ENCODE assay signal across 1 cellular context in the genomic region with DNA sequence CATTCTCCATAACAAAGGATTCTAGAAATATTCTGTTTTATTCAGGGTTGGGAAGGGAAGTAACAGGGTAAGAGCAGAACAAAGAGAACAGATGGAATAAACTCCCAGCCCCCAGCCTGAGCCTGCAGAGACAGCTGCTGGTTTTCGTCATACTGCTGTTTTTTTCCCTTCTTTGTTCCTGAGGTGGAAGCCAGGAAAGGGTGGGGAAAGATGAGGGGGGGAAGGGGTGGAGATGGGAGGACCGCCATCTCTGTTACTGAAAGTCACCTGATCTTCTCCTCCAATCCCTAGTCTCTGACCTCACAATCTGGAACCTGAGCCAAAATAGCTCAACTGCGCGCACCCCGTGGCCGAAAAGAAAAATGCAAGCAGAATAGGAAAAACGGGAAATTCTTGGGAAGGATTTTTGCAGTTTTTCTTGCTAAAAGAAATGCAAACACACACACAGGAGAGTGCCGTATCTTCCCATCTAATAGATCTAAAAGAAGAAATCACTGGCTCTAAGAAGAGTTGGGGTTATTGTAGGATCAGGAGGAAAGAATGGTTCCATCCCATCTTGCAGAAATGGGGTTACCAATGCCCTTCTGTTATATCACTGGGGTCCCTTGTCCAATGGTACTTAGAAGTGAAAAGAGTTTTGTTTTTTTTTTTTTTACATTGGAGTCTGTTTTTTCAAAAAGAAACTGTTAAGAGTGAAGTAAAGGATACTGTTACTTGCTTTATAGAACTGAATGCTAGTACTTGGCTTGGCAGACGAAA.
TF ChIP-seq lines count a peak whose summit lies in the region.

No MANE protein-coding gene starts in this region.

TF ChIP-seq in SK-N-SH treated with all-trans-retinoic acid at 6 μM for 48 hours, 23 proteins besides CTCF, POLR2A, EP300 and RAD21 (continued from another document):
- TF ChIP-seq GLIS3 (CRISPR knock-in tag; IDR thresholded peaks at IDR 0.05) (no peak), ZNF8 (CRISPR knock-in tag; IDR thresholded peaks at IDR 0.05) (no peak), ZFP3 (CRISPR knock-in tag; IDR thresholded peaks at IDR 0.05) (no peak)
